ENCODE assay signal across 22 cellular contexts in genomic region chr9:126417684-126418083, GRCh38.
"Had no signal": no experiment of that assay in that cellular context is flagged by ENCODE, and none has a peak within 500 bp of the region (broad histone marks: within the 10 kb centered on the region; RNA-seq: fewer than 3 reads in every experiment).

No MANE protein-coding gene starts in this region.

- H3K4me3 Mint-ChIP-seq: activated CD4-positive, alpha-beta T cell treated with anti-CD3 and anti-CD28 coated beads for 36 hours; activated naive CD8-positive, alpha-beta T cell; activated T-cell treated with anti-CD3 and anti-CD28 coated beads, Interleukin-2, amount 50 U/mL, for 72 hours; dendritic cell treated with granulocyte-macrophage colony-stimulating factor and Interleukin-4, amounts not matched to agents 40 ng/mL and 50 ng/mL, for 4 days; natural killer cell had no signal

- H3K9me3 Mint-ChIP-seq: activated T-cell treated with anti-CD3 and anti-CD28 coated beads, Interleukin-2, amount 50 U/mL, for 72 hours; dendritic cell treated with granulocyte-macrophage colony-stimulating factor and Interleukin-4, amounts not matched to agents 40 ng/mL and 50 ng/mL, for 4 days; natural killer cell had no signal

- H3K27me3 Mint-ChIP-seq: activated CD4-positive, alpha-beta T cell treated with anti-CD3 and anti-CD28 coated beads for 36 hours; activated naive CD8-positive, alpha-beta T cell; dendritic cell treated with granulocyte-macrophage colony-stimulating factor and Interleukin-4, amounts not matched to agents 40 ng/mL and 50 ng/mL, for 4 days had no signal

- ATAC-seq: activated CD4-positive, alpha-beta T cell treated with anti-CD3 and anti-CD28 coated beads for 36 hours; left lobe of liver; lower lobe of right lung; natural killer cell; right cardiac atrium had no signal

- H3K4me3 ChIP-seq: ascending aorta, breast epithelium, lower lobe of right lung, spleen, testis, transverse colon had no signal

- DNase-seq: activated CD4-positive, alpha-beta T cell treated with anti-CD3 and anti-CD28 coated beads for 36 hours; activated CD4-positive, CD25-positive, alpha-beta regulatory T cell; activated effector memory CD4-positive, alpha-beta T cell treated with Interleukin-2 at 50 U/mL for 16 hours; activated naive CD4-positive, alpha-beta T cell treated with Interleukin-2 at 50 U/mL for 16 hours; activated T-cell treated with anti-CD3 and anti-CD28 coated beads for 4 hours; activated T-cell treated with anti-CD3 and anti-CD28 coated beads, Interleukin-2, amount 50 U/mL, for 72 hours; central memory CD4-positive, alpha-beta T cell; effector CD8-positive, alpha-beta T cell; kidney glomerular epithelial cell; lower lobe of right lung; mesenchymal stem cell; natural killer cell; right cardiac atrium; spleen; stimulated activated naive CD4-positive, alpha-beta T cell; testis; transverse colon had no signal

- H3K36me3 Mint-ChIP-seq: natural killer cell had no signal

- H3K27ac Mint-ChIP-seq: activated CD4-positive, alpha-beta T cell treated with anti-CD3 and anti-CD28 coated beads for 36 hours; activated naive CD8-positive, alpha-beta T cell; dendritic cell treated with granulocyte-macrophage colony-stimulating factor and Interleukin-4, amounts not matched to agents 40 ng/mL and 50 ng/mL, for 4 days; natural killer cell had no signal

- H3K27me3 ChIP-seq: ascending aorta, breast epithelium, spleen, testis, transverse colon had no signal

- H3K36me3 ChIP-seq: breast epithelium, transverse colon had no signal

- H3K9me3 ChIP-seq: ascending aorta, breast epithelium, lower lobe of right lung, spleen, testis, transverse colon had no signal

- H3K27ac ChIP-seq: ascending aorta, breast epithelium, lower lobe of right lung, spleen, testis, transverse colon had no signal

- H3K4me1 ChIP-seq: ascending aorta, breast epithelium had no signal
